Comparison of ENCODE assay signal across 7 cellular contexts in genomic region chr9:4986291-4986690, GRCh38. TPM values are rescaled to one million over a fixed set of nuclear protein-coding genes. Genes with fewer than 3 reads are reported as not detected.
A peak's percentile ranks its signal among the peaks of the same experiment; 100 is the strongest.
DNase-seq lines count a peak whose midpoint lies in the region; ATAC-seq, FAIRE-seq and TF ChIP-seq lines count a peak whose summit lies in the region.

No MANE protein-coding gene starts in this region.

- peaks cover 24 to 27% (median 27%) of the 10 kb centered on the region in 3 donors for H3K4me1 Mint-ChIP-seq in T-cell

- no peak for TF ChIP-seq POLR2A in H54 (IDR thresholded peaks at IDR 0.05; ENCODE audit: low read depth, low read length)

- no peak for DNase-seq in H54 (ENCODE audit: insufficient read length, low spot score)
- no peak for DNase-seq in T-cell
- peak; percentile 48 for DNase-seq in fibroblast of villous mesenchyme (ENCODE audit: low read depth)
- DNase-seq in GM13977 (ENCODE audit: low spot score), result no peak

- peak overlapping the region; percentile 84 to 92 for H3K27ac Mint-ChIP-seq in T-cell

- H3K36me3 Mint-ChIP-seq in T-cell, result no peaks in the 10 kb centered on the region

- FAIRE-seq in H54 (lab: Jason Lieb, UNC), result peak; percentile 92

- CTCF ChIA-PET in T-cell (lab: Charles Lee), result interaction anchor here (0.9 to 4.4 kb wide), 5 partner anchors 9 to 227 kb away, joined by 3 to 30 read pairs (median 3); no protein-coding TSS in a partner anchor

- no peak for ATAC-seq in T-cell (replicated peaks in 1 of 4)
- ATAC-seq in GM19395 (IDR thresholded peaks at IDR 0.05; ENCODE audit: unreplicated experiment), result no peak
- no peak for ATAC-seq in GM18498 (IDR thresholded peaks at IDR 0.05; ENCODE audit: unreplicated experiment)

- peak overlapping the region; percentile 87 to 89 (median 87) for H3K4me3 Mint-ChIP-seq in T-cell

- H3K4me3 ChIP-seq in fibroblast of villous mesenchyme (ENCODE audit: low read depth, low read length) (peak overlapping the region; percentile 79), skin epidermis (peak overlapping the region; percentile 62 to 94 (median 83))

- POLR2A ChIA-PET in T-cell (lab: Charles Lee), result no interaction called here

- TF ChIP-seq CTCF in fibroblast of villous mesenchyme (IDR thresholded peaks at IDR 0.05; ENCODE audit: insufficient read depth, low read depth, low read length) (no peak), GM13977 (IDR thresholded peaks at IDR 0.05; ENCODE audit: extremely low read depth, insufficient read depth, missing control alignments) (no peak)

- H3K27me3 Mint-ChIP-seq in T-cell, result no peaks in the 10 kb centered on the region

- H3K9me3 Mint-ChIP-seq in T-cell, result no peaks in the 10 kb centered on the region

- H3K27ac ChIP-seq in skin epidermis, result peak overlapping the region in 18 of 21 experiments; percentile 92 to 99 (median 97)

- in situ Hi-C loops in GM13977 (cut with MboI; ENCODE audit: low pct_unique_long_range_greater_than_20kb, low sequenced_read_pairs, unreplicated experiment), result loop anchor here (10.0 to 25.0 kb wide), 3 partner anchors 51 to 451 kb away; partner anchors contain the start of gene PLGRKT

RNA-seq across cellular contexts. Expression of gene JAK2, which starts 1.2 kb away (rescaled TPM):
- total RNA-seq in T-cell (10 to 100 TPM; 12.6 to 16.2 (median 15.0) TPM), fibroblast of villous mesenchyme (11.6 and 13.4 TPM in 2 replicates)
